Comparison of ENCODE assay signal across 1 cellular context in genomic region chr9:109817846-109818472, GRCh38.
TF ChIP-seq lines count a peak whose summit lies in the region.

No MANE protein-coding gene starts in this region.

TF ChIP-seq in HEK293, 187 proteins besides CTCF, POLR2A, EP300 and RAD21 (continued from another document):
- TF ChIP-seq, protein P1, sequence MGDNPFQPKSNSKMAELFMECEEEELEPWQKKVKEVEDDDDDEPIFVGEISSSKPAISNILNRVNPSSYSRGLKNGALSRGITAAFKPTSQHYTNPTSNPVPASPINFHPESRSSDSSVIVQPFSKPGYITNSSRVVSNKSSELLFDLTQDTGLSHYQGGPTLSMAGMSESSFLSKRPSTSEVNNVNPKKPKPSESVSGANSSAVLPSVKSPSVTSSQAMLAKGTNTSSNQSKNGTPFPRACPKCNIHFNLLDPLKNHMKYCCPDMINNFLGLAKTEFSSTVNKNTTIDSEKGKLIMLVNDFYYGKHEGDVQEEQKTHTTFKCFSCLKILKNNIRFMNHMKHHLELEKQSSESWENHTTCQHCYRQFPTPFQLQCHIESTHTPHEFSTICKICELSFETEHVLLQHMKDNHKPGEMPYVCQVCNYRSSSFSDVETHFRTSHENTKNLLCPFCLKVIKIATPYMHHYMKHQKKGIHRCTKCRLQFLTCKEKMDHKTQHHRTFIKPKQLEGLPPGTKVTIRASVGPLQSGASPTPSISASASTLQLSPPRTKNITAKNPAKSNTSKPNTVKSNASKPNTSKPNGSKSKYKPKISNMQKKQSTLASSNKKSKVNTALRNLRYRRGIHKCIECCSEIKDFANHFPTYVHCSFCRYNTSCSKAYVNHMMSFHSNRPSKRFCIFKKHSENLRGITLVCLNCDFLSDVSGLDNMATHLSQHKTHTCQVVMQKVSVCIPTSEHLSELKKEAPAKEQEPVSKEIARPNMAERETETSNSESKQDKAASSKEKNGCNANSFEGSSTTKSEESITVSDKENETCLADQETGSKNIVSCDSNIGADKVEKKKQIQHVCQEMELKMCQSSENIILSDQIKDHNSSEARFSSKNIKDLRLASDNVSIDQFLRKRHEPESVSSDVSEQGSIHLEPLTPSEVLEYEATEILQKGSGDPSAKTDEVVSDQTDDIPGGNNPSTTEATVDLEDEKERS (tag by site-specific recombination; IDR thresholded peaks at IDR 0.05), result no peak
- TF ChIP-seq ZNF24 (tag by site-specific recombination; IDR thresholded peaks at IDR 0.05) (0 out of 2 replicates have a peak, but pooled peaks have one; percentile 22), ZNF26 (tag by site-specific recombination; IDR thresholded peaks at IDR 0.05) (no peak), SETDB1 (IDR thresholded peaks at IDR 0.05; ENCODE audit: insufficient read length, low read length) (no peak), ZEB2 (tag by site-specific recombination; IDR thresholded peaks at IDR 0.05) (peak; percentile 64; the same call in 1 of the 2 replicates), ZSCAN30 (tag by site-specific recombination; IDR thresholded peaks at IDR 0.05) (peak; percentile 79), TRIM28 (IDR thresholded peaks at IDR 0.05; ENCODE audit: borderline replicate concordance, low read length) (peak; percentile 68; the same call in 1 of the 2 replicates), ZSCAN5A (tag by site-specific recombination; IDR thresholded peaks at IDR 0.05) (no peak), KLF10 (tag by site-specific recombination; IDR thresholded peaks at IDR 0.05) (0 out of 2 replicates have a peak, but pooled peaks have one; percentile 21), ZNF175 (tag by site-specific recombination; IDR thresholded peaks at IDR 0.05) (no peak), ZXDB (tag by site-specific recombination; IDR thresholded peaks at IDR 0.05) (0 out of 2 replicates have a peak, but pooled peaks have one; percentile 16), ZNF2 (tag by site-specific recombination; IDR thresholded peaks at IDR 0.05) (0 out of 2 replicates have a peak, but pooled peaks have one; percentile 35), ZBTB17 (tag by site-specific recombination; IDR thresholded peaks at IDR 0.05) (peak; percentile 24; the same call in 1 of the 2 replicates), ZNF157 (tag by site-specific recombination; IDR thresholded peaks at IDR 0.05) (no peak), ZSCAN23 (tag by site-specific recombination; IDR thresholded peaks at IDR 0.05) (no peak), ZNF223 (tag by site-specific recombination; IDR thresholded peaks at IDR 0.05) (no peak), SP3 (tag by site-specific recombination; IDR thresholded peaks at IDR 0.05) (0 out of 2 replicates have a peak, but pooled peaks have one; percentile 20), ZNF548 (tag by site-specific recombination; IDR thresholded peaks at IDR 0.05) (no peak), ZNF654 (tag by site-specific recombination; IDR thresholded peaks at IDR 0.05; ENCODE audit: low read depth) (peak; percentile 73), PRDM6 (tag by site-specific recombination; IDR thresholded peaks at IDR 0.05) (0 out of 2 replicates have a peak, but pooled peaks have one; percentile 19), ZNF366 (tag by site-specific recombination; conservative IDR thresholded peaks at IDR 0.05) (0 out of 2 replicates have a peak, but pooled peaks have one; percentile 10), ZNF610 (tag by site-specific recombination; IDR thresholded peaks at IDR 0.05; ENCODE audit: borderline replicate concordance) (no peak)
- TF ChIP-seq, protein P2, sequence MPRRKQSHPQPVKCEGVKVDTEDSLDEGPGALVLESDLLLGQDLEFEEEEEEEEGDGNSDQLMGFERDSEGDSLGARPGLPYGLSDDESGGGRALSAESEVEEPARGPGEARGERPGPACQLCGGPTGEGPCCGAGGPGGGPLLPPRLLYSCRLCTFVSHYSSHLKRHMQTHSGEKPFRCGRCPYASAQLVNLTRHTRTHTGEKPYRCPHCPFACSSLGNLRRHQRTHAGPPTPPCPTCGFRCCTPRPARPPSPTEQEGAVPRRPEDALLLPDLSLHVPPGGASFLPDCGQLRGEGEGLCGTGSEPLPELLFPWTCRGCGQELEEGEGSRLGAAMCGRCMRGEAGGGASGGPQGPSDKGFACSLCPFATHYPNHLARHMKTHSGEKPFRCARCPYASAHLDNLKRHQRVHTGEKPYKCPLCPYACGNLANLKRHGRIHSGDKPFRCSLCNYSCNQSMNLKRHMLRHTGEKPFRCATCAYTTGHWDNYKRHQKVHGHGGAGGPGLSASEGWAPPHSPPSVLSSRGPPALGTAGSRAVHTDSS (tag by site-specific recombination; IDR thresholded peaks at IDR 0.05), result peak; percentile 9; the same call in 1 of the 2 replicates
- TF ChIP-seq, protein P3, sequence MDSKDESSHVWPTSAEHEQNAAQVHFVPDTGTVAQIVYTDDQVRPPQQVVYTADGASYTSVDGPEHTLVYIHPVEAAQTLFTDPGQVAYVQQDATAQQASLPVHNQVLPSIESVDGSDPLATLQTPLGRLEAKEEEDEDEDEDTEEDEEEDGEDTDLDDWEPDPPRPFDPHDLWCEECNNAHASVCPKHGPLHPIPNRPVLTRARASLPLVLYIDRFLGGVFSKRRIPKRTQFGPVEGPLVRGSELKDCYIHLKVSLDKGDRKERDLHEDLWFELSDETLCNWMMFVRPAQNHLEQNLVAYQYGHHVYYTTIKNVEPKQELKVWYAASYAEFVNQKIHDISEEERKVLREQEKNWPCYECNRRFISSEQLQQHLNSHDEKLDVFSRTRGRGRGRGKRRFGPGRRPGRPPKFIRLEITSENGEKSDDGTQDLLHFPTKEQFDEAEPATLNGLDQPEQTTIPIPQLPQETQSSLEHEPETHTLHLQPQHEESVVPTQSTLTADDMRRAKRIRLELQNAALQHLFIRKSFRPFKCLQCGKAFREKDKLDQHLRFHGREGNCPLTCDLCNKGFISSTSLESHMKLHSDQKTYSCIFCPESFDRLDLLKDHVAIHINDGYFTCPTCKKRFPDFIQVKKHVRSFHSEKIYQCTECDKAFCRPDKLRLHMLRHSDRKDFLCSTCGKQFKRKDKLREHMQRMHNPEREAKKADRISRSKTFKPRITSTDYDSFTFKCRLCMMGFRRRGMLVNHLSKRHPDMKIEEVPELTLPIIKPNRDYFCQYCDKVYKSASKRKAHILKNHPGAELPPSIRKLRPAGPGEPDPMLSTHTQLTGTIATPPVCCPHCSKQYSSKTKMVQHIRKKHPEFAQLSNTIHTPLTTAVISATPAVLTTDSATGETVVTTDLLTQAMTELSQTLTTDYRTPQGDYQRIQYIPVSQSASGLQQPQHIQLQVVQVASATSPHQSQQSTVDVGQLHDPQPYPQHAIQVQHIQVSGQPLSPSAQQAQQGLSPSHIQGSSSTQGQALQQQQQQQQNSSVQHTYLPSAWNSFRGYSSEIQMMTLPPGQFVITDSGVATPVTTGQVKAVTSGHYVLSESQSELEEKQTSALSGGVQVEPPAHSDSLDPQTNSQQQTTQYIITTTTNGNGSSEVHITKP (tag by site-specific recombination; IDR thresholded peaks at IDR 0.05), result no peak
TF ChIP-seq in HEK293: peak in this region for 23.
